Comparison of ENCODE assay signal across 17 cellular contexts in genomic region chr10:62652114-62652513, GRCh38.
DNase-seq lines count a peak whose midpoint lies in the region; ATAC-seq and TF ChIP-seq lines count a peak whose summit lies in the region.
"Had no signal": no experiment of that assay in that cellular context is flagged by ENCODE, and none has a peak within 500 bp of the region (broad histone marks: within the 10 kb centered on the region; RNA-seq: fewer than 3 reads in every experiment).

No MANE protein-coding gene starts in this region.

- H3K4me3 ChIP-seq in MM.1S (ENCODE audit: low read length) (no peak overlapping the region), epithelial cell of esophagus (ENCODE audit: low read length) (no peak overlapping the region)
- H3K4me3 ChIP-seq: cardiac muscle cell, skin epidermis, upper lobe of left lung had no signal

- H3K27me3 Mint-ChIP-seq in activated CD8-positive, alpha-beta T cell treated with anti-CD3 and anti-CD28 coated beads for 36 hours = no peaks in the 10 kb centered on the region
- H3K27me3 Mint-ChIP-seq in activated CD8-positive, alpha-beta T cell treated with anti-CD3 and anti-CD28 coated beads, Interleukin-2, amount 10 ng/mL, durations not matched to agents 7 days and 5 days (ENCODE audit: low read depth) = no peaks in the 10 kb centered on the region
- H3K27me3 Mint-ChIP-seq in stimulated activated naive CD8-positive, alpha-beta T cell treated with anti-CD3 and anti-CD28 coated beads, Interleukin-15, Interleukin-2, amounts not matched to agents 100 ng/mL and 50 ng/mL, for 24 hours = peaks cover 7% of the 10 kb centered on the region

- no peaks in the 10 kb centered on the region for H3K9me3 ChIP-seq in MM.1S (replicated peaks; ENCODE audit: insufficient read depth, low read length)
- H3K9me3 ChIP-seq: upper lobe of left lung had no signal

- H4K20me1 ChIP-seq in MM.1S (ENCODE audit: insufficient read depth, low read length) = no peaks in the 10 kb centered on the region

- peaks cover 2% of the 10 kb centered on the region for H3K9me3 Mint-ChIP-seq in activated CD8-positive, alpha-beta T cell treated with anti-CD3 and anti-CD28 coated beads for 36 hours
- H3K9me3 Mint-ChIP-seq in activated CD8-positive, alpha-beta T cell treated with anti-CD3 and anti-CD28 coated beads, Interleukin-2, amount 10 ng/mL, durations not matched to agents 7 days and 5 days (ENCODE audit: insufficient read depth) = no peaks in the 10 kb centered on the region
- H3K9me3 Mint-ChIP-seq in stimulated activated naive CD8-positive, alpha-beta T cell treated with anti-CD3 and anti-CD28 coated beads, Interleukin-15, Interleukin-2, amounts not matched to agents 100 ng/mL and 50 ng/mL, for 24 hours = no peaks in the 10 kb centered on the region

- H3K79me2 ChIP-seq in MM.1S (ENCODE audit: low read length) = no peaks in the 10 kb centered on the region

- peaks cover 49% of the 10 kb centered on the region for H3K4me1 Mint-ChIP-seq in activated CD8-positive, alpha-beta T cell treated with anti-CD3 and anti-CD28 coated beads for 36 hours (ENCODE audit: low read depth)
- H3K4me1 Mint-ChIP-seq in activated CD8-positive, alpha-beta T cell treated with anti-CD3 and anti-CD28 coated beads, Interleukin-2, amount 10 ng/mL, durations not matched to agents 7 days and 5 days (ENCODE audit: low read depth) = peaks cover 19% of the 10 kb centered on the region
- H3K4me1 Mint-ChIP-seq in stimulated activated naive CD8-positive, alpha-beta T cell treated with anti-CD3 and anti-CD28 coated beads, Interleukin-15, Interleukin-2, amounts not matched to agents 100 ng/mL and 50 ng/mL, for 24 hours (ENCODE audit: low read depth) = peaks cover 76% of the 10 kb centered on the region

- no peaks in the 10 kb centered on the region for H3K36me3 ChIP-seq in MM.1S (replicated peaks; ENCODE audit: insufficient read depth, low read length)
- H3K36me3 ChIP-seq: cardiac muscle cell, upper lobe of left lung had no signal

- peak; percentile 58 for DNase-seq in activated CD8-positive, alpha-beta T cell treated with anti-CD3 and anti-CD28 coated beads for 36 hours
- DNase-seq in activated CD8-positive, alpha-beta T cell treated with anti-CD3 and anti-CD28 coated beads, Interleukin-2, amount 10 ng/mL, durations not matched to agents 7 days and 5 days = no peak
- DNase-seq in MM.1S (no peak), epithelial cell of esophagus (ENCODE audit: low read depth) (peak; percentile 7), D341Med (ENCODE audit: low spot score) (no peak), activated T-cell treated with anti-CD3 and anti-CD28 coated beads for 4 hours (no peak)
- DNase-seq: activated naive CD4-positive, alpha-beta T cell treated with anti-CD3 and anti-CD28 coated beads, Interleukin-2, amount 50 U/mL, for 16 hours; COR-L47; GF-D8; KBM-7; NCI-H1417 treated with DMSO at 0.1 percent for 48 hours; SIG-M5; upper lobe of left lung had no signal

- peak overlapping the region; percentile 40 for H3K27ac Mint-ChIP-seq in activated CD8-positive, alpha-beta T cell treated with anti-CD3 and anti-CD28 coated beads for 36 hours
- no peak overlapping the region for H3K27ac Mint-ChIP-seq in activated CD8-positive, alpha-beta T cell treated with anti-CD3 and anti-CD28 coated beads, Interleukin-2, amount 10 ng/mL, durations not matched to agents 7 days and 5 days
- peak overlapping the region; percentile 74 for H3K27ac Mint-ChIP-seq in stimulated activated naive CD8-positive, alpha-beta T cell treated with anti-CD3 and anti-CD28 coated beads, Interleukin-15, Interleukin-2, amounts not matched to agents 100 ng/mL and 50 ng/mL, for 24 hours

- H2AFZ ChIP-seq in MM.1S (ENCODE audit: low read length) = no peak overlapping the region

- H3K4me2 ChIP-seq in MM.1S (ENCODE audit: low read depth, low read length) = no peak overlapping the region

- POLR2A ChIA-PET in activated CD8-positive, alpha-beta T cell treated with anti-CD3 and anti-CD28 coated beads for 36 hours (lab: Charles Lee) = interaction anchor here (1.2 kb wide), 1 partner anchor 10 kb away, joined by 4 read pairs; no protein-coding TSS in a partner anchor
- POLR2A ChIA-PET in activated CD8-positive, alpha-beta T cell treated with anti-CD3 and anti-CD28 coated beads, Interleukin-2, amount 10 ng/mL, durations not matched to agents 7 days and 5 days (lab: Charles Lee) = interaction anchor here (0.8 to 1.0 kb wide), 2 partner anchors 10 to 27 kb away, joined by 3 to 4 read pairs; no protein-coding TSS in a partner anchor

- H3F3A ChIP-seq in MM.1S (ENCODE audit: insufficient read depth, low read length) = peaks cover 19% of the 10 kb centered on the region

- H3K9me2 ChIP-seq in MM.1S (replicated peaks; ENCODE audit: insufficient read depth, low read length) = no peaks in the 10 kb centered on the region

- no peak overlapping the region for H3K9ac ChIP-seq in MM.1S (ENCODE audit: low read length)

- no peak overlapping the region for H3K4me3 Mint-ChIP-seq in activated CD8-positive, alpha-beta T cell treated with anti-CD3 and anti-CD28 coated beads for 36 hours
- H3K4me3 Mint-ChIP-seq in activated CD8-positive, alpha-beta T cell treated with anti-CD3 and anti-CD28 coated beads, Interleukin-2, amount 10 ng/mL, durations not matched to agents 7 days and 5 days = no peak overlapping the region
- no peak overlapping the region for H3K4me3 Mint-ChIP-seq in stimulated activated naive CD8-positive, alpha-beta T cell treated with anti-CD3 and anti-CD28 coated beads, Interleukin-15, Interleukin-2, amounts not matched to agents 100 ng/mL and 50 ng/mL, for 24 hours

- CTCF ChIA-PET in activated CD8-positive, alpha-beta T cell treated with anti-CD3 and anti-CD28 coated beads for 36 hours (lab: Charles Lee) = no interaction called here
- CTCF ChIA-PET in activated CD8-positive, alpha-beta T cell treated with anti-CD3 and anti-CD28 coated beads, Interleukin-2, amount 10 ng/mL, durations not matched to agents 7 days and 5 days (lab: Charles Lee) = interaction anchor here (1.5 kb wide), 1 partner anchor 13 kb away, joined by 5 read pairs; no protein-coding TSS in a partner anchor

- peak; percentile 43 for ATAC-seq in activated CD8-positive, alpha-beta T cell treated with anti-CD3 and anti-CD28 coated beads for 36 hours
- ATAC-seq in activated CD8-positive, alpha-beta T cell treated with anti-CD3 and anti-CD28 coated beads, Interleukin-2, amount 10 ng/mL, durations not matched to agents 7 days and 5 days = no peak
- no peak for ATAC-seq in GM19463 (IDR thresholded peaks at IDR 0.05; ENCODE audit: unreplicated experiment)

- no peaks in the 10 kb centered on the region for H3K36me3 Mint-ChIP-seq in activated CD8-positive, alpha-beta T cell treated with anti-CD3 and anti-CD28 coated beads for 36 hours (ENCODE audit: low read depth)
- H3K36me3 Mint-ChIP-seq in activated CD8-positive, alpha-beta T cell treated with anti-CD3 and anti-CD28 coated beads, Interleukin-2, amount 10 ng/mL, durations not matched to agents 7 days and 5 days (ENCODE audit: low read depth) = peaks cover 2% of the 10 kb centered on the region
- no peaks in the 10 kb centered on the region for H3K36me3 Mint-ChIP-seq in stimulated activated naive CD8-positive, alpha-beta T cell treated with anti-CD3 and anti-CD28 coated beads, Interleukin-15, Interleukin-2, amounts not matched to agents 100 ng/mL and 50 ng/mL, for 24 hours (ENCODE audit: low read depth)

- TF ChIP-seq CTCF in activated CD8-positive, alpha-beta T cell treated with anti-CD3 and anti-CD28 coated beads for 36 hours (IDR thresholded peaks at IDR 0.05) = no peak
- no peak for TF ChIP-seq CTCF in MM.1S (IDR thresholded peaks at IDR 0.05; ENCODE audit: low read length)
- no peak for TF ChIP-seq CTCF in epithelial cell of esophagus (IDR thresholded peaks at IDR 0.05; ENCODE audit: insufficient read depth, low read depth, low read length, missing control alignments)

- H3K27ac ChIP-seq in MM.1S (ENCODE audit: low read length) = peak overlapping the region; percentile 90; the same call in 1 of the 2 replicates
- H3K27ac ChIP-seq: cardiac muscle cell, skin epidermis, upper lobe of left lung had no signal

- H3K4me1 ChIP-seq in MM.1S (ENCODE audit: low read length) = peaks cover 39% of the 10 kb centered on the region
- H3K4me1 ChIP-seq: upper lobe of left lung had no signal

- H3K27me3 ChIP-seq in MM.1S (replicated peaks; ENCODE audit: insufficient read depth, low read length) = no peaks in the 10 kb centered on the region
- H3K27me3 ChIP-seq: cardiac muscle cell, upper lobe of left lung had no signal

- intact Hi-C loops in activated CD8-positive, alpha-beta T cell treated with anti-CD3 and anti-CD28 coated beads for 36 hours (cut with micrococcal nuclease) = no loop called here

Comparison
In these comparisons a context has a peak if more than half of its experiments do, and no peak if none do; other contexts are left out.
1. DNase-seq: peak in activated CD8-positive, alpha-beta T cell treated with anti-CD3 and anti-CD28 coated beads for 36 hours (single experiment) and epithelial cell of esophagus (single experiment); none in activated CD8-positive, alpha-beta T cell treated with anti-CD3 and anti-CD28 coated beads, Interleukin-2, amount 10 ng/mL, durations not matched to agents 7 days and 5 days (single experiment), MM.1S (single experiment), D341Med (single experiment) and activated T-cell treated with anti-CD3 and anti-CD28 coated beads for 4 hours (single experiment).